ENCODE assay signal across 10 cellular contexts in the genomic region with DNA sequence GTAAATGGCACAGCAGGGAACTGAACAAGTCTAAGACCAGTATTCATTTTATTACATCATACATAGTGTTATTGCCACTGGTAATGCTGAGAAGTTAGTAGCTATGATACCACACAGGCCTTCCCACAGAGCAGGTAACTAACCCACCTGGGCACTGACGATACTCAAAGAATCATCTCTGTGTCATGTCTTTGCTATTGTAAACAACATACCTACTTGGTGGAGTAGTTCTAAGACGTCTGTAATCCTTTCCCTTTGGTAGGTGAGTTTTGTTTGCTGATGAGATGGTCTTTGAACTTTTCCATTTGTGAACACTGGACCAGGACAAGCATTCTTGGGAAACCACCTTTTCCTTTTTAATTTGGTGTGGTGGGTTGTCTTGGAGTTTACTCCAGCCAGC. TPM values are rescaled to one million over a fixed set of nuclear protein-coding genes. Genes with fewer than 3 reads are reported as not detected.
DNase-seq lines count a peak whose midpoint lies in the region; ATAC-seq and TF ChIP-seq lines count a peak whose summit lies in the region.
"Had no signal": no experiment of that assay in that cellular context is flagged by ENCODE, and none has a peak within 500 bp of the region (broad histone marks: within the 10 kb centered on the region; RNA-seq: fewer than 3 reads in every experiment).

No MANE protein-coding gene starts in this region.

- no peak for DNase-seq in stimulated activated naive CD8-positive, alpha-beta T cell treated with anti-CD3 and anti-CD28 coated beads, Interleukin-15, Interleukin-2, amounts not matched to agents 100 U/mL and 50 U/mL, for 24 hours
- no peak for DNase-seq in activated T-helper 1 cell treated with anti-CD3 and anti-CD28 coated beads, Interleukin-12 subunit alpha, Interleukin-12 subunit beta, Interleukin-2, Interleukin-4 antibody, amounts not matched to agents 30 ng/mL and 10 ng/mL and 1 ng/mL, durations not matched to agents 14 hours and 24 hours and 36 hours (ENCODE audit: low spot score)
- DNase-seq in germinal center (ENCODE audit: low spot score) (peak; percentile 10), NCI-H1092 (lab: John Stamatoyannopoulos, UW) (no peak), GM10266 (ENCODE audit: extremely low spot score) (no peak)
- DNase-seq in stimulated activated naive B cell treated with anti-CD40 and anti-IgM and Interleukin-4, amounts not matched to agents 10 μg/mL and 1 μg/mL and 100 μg/mL, for 72 hours: no peak
- DNase-seq: brain microvascular endothelial cell, GDM1 had no signal

- TF ChIP-seq CTCF in GM10266 (IDR thresholded peaks at IDR 0.05; ENCODE audit: control insufficient read depth, insufficient read depth, low read depth, missing control alignments): no peak

- no peaks in the 10 kb centered on the region for H3K9me3 Mint-ChIP-seq in stimulated activated naive CD8-positive, alpha-beta T cell treated with anti-CD3 and anti-CD28 coated beads, Interleukin-15, Interleukin-2, amounts not matched to agents 100 ng/mL and 50 ng/mL, for 24 hours
- no peaks in the 10 kb centered on the region for H3K9me3 Mint-ChIP-seq in activated T-helper 1 cell treated with anti-CD3 and anti-CD28 coated beads, Interleukin-12 subunit alpha, Interleukin-12 subunit beta, Interleukin-2, Interleukin-4 antibody, amounts not matched to agents 30 ng/mL and 10 ng/mL and 1 ng/mL, durations not matched to agents 14 hours and 24 hours and 36 hours
- H3K9me3 Mint-ChIP-seq in stimulated activated naive B cell treated with anti-CD40 and anti-IgM and Interleukin-4, amounts not matched to agents 10 μg/mL and 1 μg/mL and 100 μg/mL, for 72 hours: no peaks in the 10 kb centered on the region

- H3K27me3 Mint-ChIP-seq in stimulated activated naive CD8-positive, alpha-beta T cell treated with anti-CD3 and anti-CD28 coated beads, Interleukin-15, Interleukin-2, amounts not matched to agents 100 ng/mL and 50 ng/mL, for 24 hours: no peaks in the 10 kb centered on the region
- no peaks in the 10 kb centered on the region for H3K27me3 Mint-ChIP-seq in activated T-helper 1 cell treated with anti-CD3 and anti-CD28 coated beads, Interleukin-12 subunit alpha, Interleukin-12 subunit beta, Interleukin-2, Interleukin-4 antibody, amounts not matched to agents 30 ng/mL and 10 ng/mL and 1 ng/mL, durations not matched to agents 14 hours and 24 hours and 36 hours (ENCODE audit: insufficient read depth)
- H3K27me3 Mint-ChIP-seq in stimulated activated naive B cell treated with anti-CD40 and anti-IgM and Interleukin-4, amounts not matched to agents 10 μg/mL and 1 μg/mL and 100 μg/mL, for 72 hours: no peaks in the 10 kb centered on the region

- peak overlapping the region; percentile 65 for H3K27ac Mint-ChIP-seq in stimulated activated naive CD8-positive, alpha-beta T cell treated with anti-CD3 and anti-CD28 coated beads, Interleukin-15, Interleukin-2, amounts not matched to agents 100 ng/mL and 50 ng/mL, for 24 hours
- H3K27ac Mint-ChIP-seq in activated T-helper 1 cell treated with anti-CD3 and anti-CD28 coated beads, Interleukin-12 subunit alpha, Interleukin-12 subunit beta, Interleukin-2, Interleukin-4 antibody, amounts not matched to agents 30 ng/mL and 10 ng/mL and 1 ng/mL, durations not matched to agents 14 hours and 24 hours and 36 hours: peak overlapping the region; percentile 99
- peak overlapping the region; percentile 97 for H3K27ac Mint-ChIP-seq in stimulated activated naive B cell treated with anti-CD40 and anti-IgM and Interleukin-4, amounts not matched to agents 10 μg/mL and 1 μg/mL and 100 μg/mL, for 72 hours

- no peak overlapping the region for H3K4me3 Mint-ChIP-seq in stimulated activated naive CD8-positive, alpha-beta T cell treated with anti-CD3 and anti-CD28 coated beads, Interleukin-15, Interleukin-2, amounts not matched to agents 100 ng/mL and 50 ng/mL, for 24 hours
- H3K4me3 Mint-ChIP-seq in activated T-helper 1 cell treated with anti-CD3 and anti-CD28 coated beads, Interleukin-12 subunit alpha, Interleukin-12 subunit beta, Interleukin-2, Interleukin-4 antibody, amounts not matched to agents 30 ng/mL and 10 ng/mL and 1 ng/mL, durations not matched to agents 14 hours and 24 hours and 36 hours: peak overlapping the region; percentile 45
- H3K4me3 Mint-ChIP-seq in stimulated activated naive B cell treated with anti-CD40 and anti-IgM and Interleukin-4, amounts not matched to agents 10 μg/mL and 1 μg/mL and 100 μg/mL, for 72 hours: peak overlapping the region; percentile 17 to 22

- intact Hi-C loops in activated T-helper 1 cell treated with anti-CD3 and anti-CD28 coated beads, Interleukin-12 subunit alpha, Interleukin-12 subunit beta, Interleukin-2, Interleukin-4 antibody, amounts not matched to agents 30 ng/mL and 10 ng/mL and 1 ng/mL, durations not matched to agents 14 hours and 24 hours and 36 hours (cut with micrococcal nuclease): loop anchor here (2.0 to 5.0 kb wide), 5 partner anchors 41 to 504 kb away; a partner anchor contains a TSS

- no peak for ATAC-seq in stimulated activated naive CD8-positive, alpha-beta T cell treated with anti-CD3 and anti-CD28 coated beads, Interleukin-15, Interleukin-2, amounts not matched to agents 100 U/mL and 50 U/mL, for 24 hours
- peak in 1 of 2 donors; percentile 3 for ATAC-seq in stimulated activated naive B cell treated with anti-CD40 and anti-IgM and Interleukin-4, amounts not matched to agents 10 μg/mL and 1 μg/mL and 100 μg/mL, for 72 hours (replicated peaks)
- no peak for ATAC-seq in HG02642 (IDR thresholded peaks at IDR 0.05; ENCODE audit: poor library complexity, unreplicated experiment)

- H3K36me3 Mint-ChIP-seq in stimulated activated naive CD8-positive, alpha-beta T cell treated with anti-CD3 and anti-CD28 coated beads, Interleukin-15, Interleukin-2, amounts not matched to agents 100 ng/mL and 50 ng/mL, for 24 hours (ENCODE audit: low read depth): peaks cover 89% of the 10 kb centered on the region
- peaks cover 65% of the 10 kb centered on the region for H3K36me3 Mint-ChIP-seq in activated T-helper 1 cell treated with anti-CD3 and anti-CD28 coated beads, Interleukin-12 subunit alpha, Interleukin-12 subunit beta, Interleukin-2, Interleukin-4 antibody, amounts not matched to agents 30 ng/mL and 10 ng/mL and 1 ng/mL, durations not matched to agents 14 hours and 24 hours and 36 hours (ENCODE audit: low read depth)
- H3K36me3 Mint-ChIP-seq in stimulated activated naive B cell treated with anti-CD40 and anti-IgM and Interleukin-4, amounts not matched to agents 10 μg/mL and 1 μg/mL and 100 μg/mL, for 72 hours: peaks cover 54 to 79% of the 10 kb centered on the region in 2 donors

- H3K4me1 Mint-ChIP-seq in stimulated activated naive CD8-positive, alpha-beta T cell treated with anti-CD3 and anti-CD28 coated beads, Interleukin-15, Interleukin-2, amounts not matched to agents 100 ng/mL and 50 ng/mL, for 24 hours (ENCODE audit: low read depth): peaks cover 46% of the 10 kb centered on the region
- peaks cover 78% of the 10 kb centered on the region for H3K4me1 Mint-ChIP-seq in activated T-helper 1 cell treated with anti-CD3 and anti-CD28 coated beads, Interleukin-12 subunit alpha, Interleukin-12 subunit beta, Interleukin-2, Interleukin-4 antibody, amounts not matched to agents 30 ng/mL and 10 ng/mL and 1 ng/mL, durations not matched to agents 14 hours and 24 hours and 36 hours (ENCODE audit: low read depth)
- H3K4me1 Mint-ChIP-seq in stimulated activated naive B cell treated with anti-CD40 and anti-IgM and Interleukin-4, amounts not matched to agents 10 μg/mL and 1 μg/mL and 100 μg/mL, for 72 hours: peaks cover 48 to 83% of the 10 kb centered on the region in 2 donors

RNA-seq across cellular contexts. Expression of a gene that starts 40.9 kb away (rescaled TPM):
- 39.3 and 43.1 TPM in 2 replicates for total RNA-seq in activated T-helper 1 cell treated with anti-CD3 and anti-CD28 coated beads, Interleukin-12 subunit alpha, Interleukin-12 subunit beta, Interleukin-2, Interleukin-4 antibody, amounts not matched to agents 30 ng/mL and 10 ng/mL and 1 ng/mL, durations not matched to agents 14 hours and 24 hours and 36 hours
